ENCODE assay signal across 8 cellular contexts in the genomic region with DNA sequence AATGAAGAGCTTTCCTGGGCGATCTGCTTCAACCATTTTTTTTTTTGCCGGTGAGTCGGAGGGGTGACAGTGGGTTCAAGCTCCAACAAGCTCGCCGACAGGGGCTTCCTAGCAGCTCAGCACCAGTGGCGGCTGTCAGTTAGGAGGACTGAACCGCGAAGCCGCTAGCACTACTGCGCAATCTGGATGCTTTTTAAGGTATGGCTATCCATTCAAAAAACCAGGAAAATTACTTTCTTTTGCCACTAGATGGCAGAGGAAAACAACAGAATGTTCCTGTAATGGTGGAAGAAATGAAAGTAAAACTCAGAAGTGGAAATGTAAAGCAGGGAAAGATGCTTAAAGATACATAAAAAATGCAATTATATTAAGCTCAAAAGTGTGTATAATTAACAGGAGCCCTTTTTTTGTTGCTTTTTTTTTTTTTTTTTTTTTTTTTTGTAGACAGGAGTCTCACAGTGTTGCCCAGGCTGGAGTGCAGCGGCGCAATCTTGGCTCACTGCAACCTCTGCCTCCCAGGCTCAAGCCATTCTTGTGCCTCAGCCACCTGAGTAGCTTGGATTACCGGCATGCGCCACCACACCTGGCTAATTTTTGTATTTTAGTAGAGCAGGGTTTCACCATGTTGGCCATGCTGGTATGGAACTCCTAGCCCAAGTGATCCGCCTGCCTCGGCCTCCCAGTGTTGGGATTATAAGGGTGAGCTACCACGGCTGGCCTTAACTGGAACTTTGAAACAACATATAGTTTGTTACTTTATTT. TPM values are rescaled to one million over a fixed set of nuclear protein-coding genes. Genes with fewer than 3 reads are reported as not detected.
DNase-seq lines count a peak whose midpoint lies in the region; ATAC-seq and TF ChIP-seq lines count a peak whose summit lies in the region.

No MANE protein-coding gene starts in this region.

- peak; percentile 85 for ATAC-seq in CD8-positive, alpha-beta T cell
- ATAC-seq in activated CD8-positive, alpha-beta T cell treated with anti-CD3 and anti-CD28 coated beads for 36 hours, result peak; percentile 63
- ATAC-seq in HG03095 (IDR thresholded peaks at IDR 0.05; ENCODE audit: unreplicated experiment), result no peak
- ATAC-seq in HG02840 (IDR thresholded peaks at IDR 0.05; ENCODE audit: low FRiP score, unreplicated experiment), result no peak

- no peaks in the 10 kb centered on the region for H3K27me3 ChIP-seq in CD8-positive, alpha-beta T cell (ENCODE audit: insufficient read depth, low read length)

- H3K36me3 Mint-ChIP-seq in CD8-positive, alpha-beta T cell, result peaks cover 65% of the 10 kb centered on the region
- H3K36me3 Mint-ChIP-seq in activated CD8-positive, alpha-beta T cell treated with anti-CD3 and anti-CD28 coated beads for 36 hours (ENCODE audit: low read depth), result peaks cover 79% of the 10 kb centered on the region
- peaks cover 31% of the 10 kb centered on the region for H3K36me3 Mint-ChIP-seq in osteocyte (ENCODE audit: unreplicated experiment)

- peak in 2 of 7 experiments; percentile 23 to 47 for DNase-seq in CD8-positive, alpha-beta T cell
- DNase-seq in GM20000 (ENCODE audit: low spot score), result peak; percentile 30
- peak; percentile 8 for DNase-seq in NCI-H2196 treated with DMSO at 0.1 percent for 48 hours (lab: John Stamatoyannopoulos, UW; ENCODE audit: unreplicated experiment)
- peak; percentile 48 for DNase-seq in activated CD8-positive, alpha-beta T cell treated with anti-CD3 and anti-CD28 coated beads for 36 hours
- DNase-seq in fibroblast of peridontal ligament (ENCODE audit: extremely low read depth), result peak; percentile 77
- DNase-seq in osteocyte (ENCODE audit: extremely low spot score, unreplicated experiment), result no peak

- intact Hi-C loops in CD8-positive, alpha-beta T cell (cut with DNase I, micrococcal nuclease), result loop anchor here (1.0 to 10.0 kb wide), 4 partner anchors 8 to 1647 kb away; a partner anchor contains a TSS
- intact Hi-C loops in activated CD8-positive, alpha-beta T cell treated with anti-CD3 and anti-CD28 coated beads for 36 hours (cut with micrococcal nuclease), result loop anchor here (5.0 kb wide), 1 partner anchor 378 kb away; a partner anchor contains a TSS

- H3K27me3 Mint-ChIP-seq in CD8-positive, alpha-beta T cell (ENCODE audit: low read depth), result no peaks in the 10 kb centered on the region
- no peaks in the 10 kb centered on the region for H3K27me3 Mint-ChIP-seq in activated CD8-positive, alpha-beta T cell treated with anti-CD3 and anti-CD28 coated beads for 36 hours
- H3K27me3 Mint-ChIP-seq in osteocyte (ENCODE audit: unreplicated experiment), result no peaks in the 10 kb centered on the region

- no peaks in the 10 kb centered on the region for H3K9me3 Mint-ChIP-seq in CD8-positive, alpha-beta T cell
- H3K9me3 Mint-ChIP-seq in activated CD8-positive, alpha-beta T cell treated with anti-CD3 and anti-CD28 coated beads for 36 hours, result no peaks in the 10 kb centered on the region
- no peaks in the 10 kb centered on the region for H3K9me3 Mint-ChIP-seq in osteocyte (ENCODE audit: unreplicated experiment)

- H3K27ac Mint-ChIP-seq in CD8-positive, alpha-beta T cell, result peak overlapping the region; percentile 52
- H3K27ac Mint-ChIP-seq in activated CD8-positive, alpha-beta T cell treated with anti-CD3 and anti-CD28 coated beads for 36 hours, result peak overlapping the region; percentile 87
- peak overlapping the region; percentile 78 for H3K27ac Mint-ChIP-seq in osteocyte (ENCODE audit: unreplicated experiment)

- H3K9me3 ChIP-seq in CD8-positive, alpha-beta T cell (ENCODE audit: low read length), result no peaks in the 10 kb centered on the region

- POLR2A ChIA-PET in CD8-positive, alpha-beta T cell (lab: Charles Lee), result interaction anchor here (1.2 kb wide), 2 partner anchors 10 to 468 kb away, joined by 3 to 4 read pairs; no protein-coding TSS in a partner anchor
- POLR2A ChIA-PET in activated CD8-positive, alpha-beta T cell treated with anti-CD3 and anti-CD28 coated beads for 36 hours (lab: Charles Lee), result interaction anchor here (0.7 to 1.6 kb wide), 9 partner anchors 36 to 467 kb away, joined by 3 to 6 read pairs (median 3); no protein-coding TSS in a partner anchor

- no peak overlapping the region for H3K27ac ChIP-seq in CD8-positive, alpha-beta T cell (ENCODE audit: low read depth, low read length)

- H3K4me1 ChIP-seq in CD8-positive, alpha-beta T cell (ENCODE audit: insufficient read depth, low read length), result peaks cover 15% of the 10 kb centered on the region

- CTCF ChIA-PET in CD8-positive, alpha-beta T cell (lab: Charles Lee), result interaction anchor here (0.6 to 4.1 kb wide), 53 partner anchors 11 to 998 kb away, joined by 3 to 58 read pairs (median 3); a partner anchor contains a TSS
- CTCF ChIA-PET in activated CD8-positive, alpha-beta T cell treated with anti-CD3 and anti-CD28 coated beads for 36 hours (lab: Charles Lee), result interaction anchor here (0.7 to 2.9 kb wide), 53 partner anchors 10 to 779 kb away, joined by 3 to 39 read pairs (median 4); a partner anchor contains a TSS

- H3K4me1 Mint-ChIP-seq in CD8-positive, alpha-beta T cell (ENCODE audit: low read depth), result peaks cover 62% of the 10 kb centered on the region
- peaks cover 86% of the 10 kb centered on the region for H3K4me1 Mint-ChIP-seq in activated CD8-positive, alpha-beta T cell treated with anti-CD3 and anti-CD28 coated beads for 36 hours (ENCODE audit: low read depth)
- H3K4me1 Mint-ChIP-seq in osteocyte (ENCODE audit: unreplicated experiment), result peaks cover 55% of the 10 kb centered on the region

- TF ChIP-seq CTCF in CD8-positive, alpha-beta T cell (IDR thresholded peaks at IDR 0.05), result peak; percentile 69
- no peak for TF ChIP-seq CTCF in GM20000 (IDR thresholded peaks at IDR 0.05; ENCODE audit: extremely low read depth, missing control alignments)
- peak; percentile 77 for TF ChIP-seq CTCF in activated CD8-positive, alpha-beta T cell treated with anti-CD3 and anti-CD28 coated beads for 36 hours (IDR thresholded peaks at IDR 0.05)
- TF ChIP-seq CTCF in osteocyte (IDR thresholded peaks at IDR 0.05), result peak; percentile 66

- H3K4me3 ChIP-seq in CD8-positive, alpha-beta T cell (ENCODE audit: low read depth, low read length), result no peak overlapping the region

- peaks cover 5% of the 10 kb centered on the region for H3K36me3 ChIP-seq in CD8-positive, alpha-beta T cell (ENCODE audit: insufficient read depth, low read length)

- peak overlapping the region; percentile 47 for H3K4me3 Mint-ChIP-seq in CD8-positive, alpha-beta T cell
- peak overlapping the region; percentile 6 for H3K4me3 Mint-ChIP-seq in activated CD8-positive, alpha-beta T cell treated with anti-CD3 and anti-CD28 coated beads for 36 hours
- peak overlapping the region; percentile 42 for H3K4me3 Mint-ChIP-seq in osteocyte (ENCODE audit: unreplicated experiment)

RNA-seq across cellular contexts. Expression of a gene that starts 8.5 kb away (rescaled TPM):
- total RNA-seq in CD8-positive, alpha-beta T cell, result 10 to 100 TPM; 12.4 to 13.9 TPM
- total RNA-seq in activated CD8-positive, alpha-beta T cell treated with anti-CD3 and anti-CD28 coated beads for 36 hours, result 10 to 100 TPM; 39.4 to 46.6 TPM
- total RNA-seq in osteocyte, result 39.8 and 40.2 TPM in 2 replicates

RNA-seq across cellular contexts. Expression of a gene that starts 8.5 kb away (rescaled TPM):
- 10 to 100 TPM; 23.1 to 24.7 TPM for total RNA-seq in CD8-positive, alpha-beta T cell
- 10 to 100 TPM; 19.6 to 20.8 TPM for total RNA-seq in activated CD8-positive, alpha-beta T cell treated with anti-CD3 and anti-CD28 coated beads for 36 hours
- total RNA-seq in osteocyte, result 13.5 and 14.3 TPM in 2 replicates

RNA-seq across cellular contexts. Expression of a gene that starts 38.7 kb away (rescaled TPM):
- 10 to 100 TPM; 18.6 to 21.6 TPM for total RNA-seq in CD8-positive, alpha-beta T cell
- 1 to 10 TPM; 4.7 to 5.7 TPM for total RNA-seq in activated CD8-positive, alpha-beta T cell treated with anti-CD3 and anti-CD28 coated beads for 36 hours
- total RNA-seq in osteocyte, result 16.2 and 18.3 TPM in 2 replicates

Comparison
In these comparisons a context has a peak if more than half of its experiments do, and no peak if none do; other contexts are left out.
1. ATAC-seq: peak in CD8-positive, alpha-beta T cell (single experiment) and activated CD8-positive, alpha-beta T cell treated with anti-CD3 and anti-CD28 coated beads for 36 hours (single experiment); none in HG03095 (single experiment) and HG02840 (single experiment).
2. Peak in every context shown above with its lines, with median percentiles within 50 percentile points of each other: H3K27ac Mint-ChIP-seq and H3K4me3 Mint-ChIP-seq.